In genomic region chr3:50340404-50341329, GRCh38 we compare ENCODE assay signal across 8 cellular contexts. TPM values are rescaled to one million over a fixed set of nuclear protein-coding genes. Genes with fewer than 3 reads are reported as not detected.
DNase-seq lines count a peak whose midpoint lies in the region; ATAC-seq and TF ChIP-seq lines count a peak whose summit lies in the region.

Gene RASSF1, minus strand, starts transcription at chr3:50340836. Its CDS starts 31 bp downstream, at chr3:50340805.

- peak within 1 kb of the TSS; percentile 93 to 100 (median 98) for H3K27ac Mint-ChIP-seq in CD4-positive, alpha-beta memory T cell
- H3K27ac Mint-ChIP-seq in stimulated activated naive B cell treated with anti-CD40 and anti-IgM and Interleukin-4, amounts not matched to agents 10 μg/mL and 1 μg/mL and 100 μg/mL, for 72 hours, result peak within 1 kb of the TSS; percentile 98

- H3K27me3 Mint-ChIP-seq in CD4-positive, alpha-beta memory T cell, result no peaks in the 10 kb centered on the region
- H3K27me3 Mint-ChIP-seq in stimulated activated naive B cell treated with anti-CD40 and anti-IgM and Interleukin-4, amounts not matched to agents 10 μg/mL and 1 μg/mL and 100 μg/mL, for 72 hours, result no peaks in the 10 kb centered on the region

- H3K4me3 ChIP-seq in CD4-positive, alpha-beta memory T cell (ENCODE audit: low read length in 2 of 2), result peak within 1 kb of the TSS; percentile 31 to 45
- H3K4me3 ChIP-seq in dorsolateral prefrontal cortex (peak within 1 kb of the TSS in 57 of 59 donors; percentile 15 to 85 (median 48)), mesenchymal stem cell (ENCODE audit: insufficient read depth in 1 of 2, low read depth in 1 of 2, low read length in 2 of 2) (peak within 1 kb of the TSS; percentile 41 to 93)

- H2BK120ac ChIP-seq in mesenchymal stem cell (ENCODE audit: low read depth, low read length), result no peak within 1 kb of the TSS

- H4K8ac ChIP-seq in mesenchymal stem cell (ENCODE audit: low read length), result peak within 1 kb of the TSS; percentile 93

- CTCF ChIA-PET in CD4-positive, alpha-beta memory T cell (lab: Charles Lee; ENCODE audit: partially characterized antibody), result interaction anchor here (0.8 to 5.8 kb wide), 6 partner anchors 8 to 209 kb away, joined by 3 to 84 read pairs (median 4); partner anchors contain the start of genes CYB561D2 and NPRL2

- peak; percentile 54 to 74 (median 58) for DNase-seq in CD4-positive, alpha-beta memory T cell
- peak; percentile 20 for DNase-seq in HPDE6-E6E7 (ENCODE audit: extremely low spot score)
- peak; percentile 48 to 54 for DNase-seq in activated CD4-positive, alpha-beta T cell treated with anti-CD3 and anti-CD28 coated beads for 4 hours
- peak in 1 of 10 donors; percentile 44 for DNase-seq in dorsolateral prefrontal cortex
- DNase-seq in mesenchymal stem cell, result no peak
- peak; percentile 66 for DNase-seq in stimulated activated naive B cell treated with anti-CD40 and anti-IgM and Interleukin-4, amounts not matched to agents 10 μg/mL and 1 μg/mL and 100 μg/mL, for 72 hours
- no peak for DNase-seq in DMS 273 treated with DMSO at 0.1 percent for 48 hours (lab: John Stamatoyannopoulos, UW)

- H3K27me3 ChIP-seq in CD4-positive, alpha-beta memory T cell (ENCODE audit: insufficient read depth, low read length), result no peaks in the 10 kb centered on the region
- no peaks in the 10 kb centered on the region for H3K27me3 ChIP-seq in dorsolateral prefrontal cortex
- no peaks in the 10 kb centered on the region for H3K27me3 ChIP-seq in mesenchymal stem cell (ENCODE audit: control insufficient read depth in 1 of 2, insufficient read depth in 1 of 2, low read length in 2 of 2)

- H3K4me1 ChIP-seq in CD4-positive, alpha-beta memory T cell (ENCODE audit: insufficient read depth, low read length), result peaks cover 62% of the 10 kb centered on the region
- peaks cover 30% of the 10 kb centered on the region for H3K4me1 ChIP-seq in mesenchymal stem cell (ENCODE audit: control insufficient read depth, insufficient read depth, low read depth, low read length)

- peak; percentile 35 for ATAC-seq in stimulated activated naive B cell treated with anti-CD40 and anti-IgM and Interleukin-4, amounts not matched to agents 10 μg/mL and 1 μg/mL and 100 μg/mL, for 72 hours (replicated peaks)
- no peak for ATAC-seq in GM19395 (IDR thresholded peaks at IDR 0.05; ENCODE audit: unreplicated experiment)

- no peak for TF ChIP-seq CTCF in dorsolateral prefrontal cortex (IDR thresholded peaks at IDR 0.05 in 54 of 56, conservative IDR thresholded peaks at IDR 0.05 in 2 of 56; ENCODE audit: low read depth in 1 of 56, partially characterized antibody in 56 of 56)

- peaks cover 0 to 16% of the 10 kb centered on the region in 2 donors for H3K36me3 Mint-ChIP-seq in CD4-positive, alpha-beta memory T cell
- peaks cover 16 to 37% of the 10 kb centered on the region in 2 donors for H3K36me3 Mint-ChIP-seq in stimulated activated naive B cell treated with anti-CD40 and anti-IgM and Interleukin-4, amounts not matched to agents 10 μg/mL and 1 μg/mL and 100 μg/mL, for 72 hours

- H3K4me2 ChIP-seq in mesenchymal stem cell (ENCODE audit: low read length, poor library complexity, severe bottlenecking), result peak within 1 kb of the TSS; percentile 72

- H3K79me1 ChIP-seq in mesenchymal stem cell (replicated peaks; ENCODE audit: low read length, poor library complexity, severe bottlenecking), result peaks cover 6% of the 10 kb centered on the region

- H3K36me3 ChIP-seq in CD4-positive, alpha-beta memory T cell (ENCODE audit: insufficient read depth, low read length), result no peaks in the 10 kb centered on the region
- H3K36me3 ChIP-seq in mesenchymal stem cell (ENCODE audit: control insufficient read depth in 1 of 2, insufficient read depth in 2 of 2, low read depth in 1 of 2, low read length in 2 of 2), result no peaks in the 10 kb centered on the region

- peak within 1 kb of the TSS; percentile 76 for H4K91ac ChIP-seq in mesenchymal stem cell (ENCODE audit: low read length)

- peak within 1 kb of the TSS; percentile 96 for H3K27ac ChIP-seq in CD4-positive, alpha-beta memory T cell (ENCODE audit: low read depth, low read length)
- H3K27ac ChIP-seq in dorsolateral prefrontal cortex (peak within 1 kb of the TSS in 49 of 59 donors; percentile 1 to 99 (median 65)), mesenchymal stem cell (ENCODE audit: low read length, poor library complexity, severe bottlenecking) (no peak within 1 kb of the TSS)

- intact Hi-C loops in CD4-positive, alpha-beta memory T cell (cut with micrococcal nuclease), result no loop called here
- intact Hi-C loops in dorsolateral prefrontal cortex (cut with DNase I), result no loop called here

- H3K9ac ChIP-seq in mesenchymal stem cell (ENCODE audit: low read length), result peak within 1 kb of the TSS; percentile 97

- peak within 1 kb of the TSS; percentile 88 to 98 (median 95) for H3K4me3 Mint-ChIP-seq in CD4-positive, alpha-beta memory T cell
- H3K4me3 Mint-ChIP-seq in stimulated activated naive B cell treated with anti-CD40 and anti-IgM and Interleukin-4, amounts not matched to agents 10 μg/mL and 1 μg/mL and 100 μg/mL, for 72 hours, result peak within 1 kb of the TSS; percentile 90 to 94

- peak within 1 kb of the TSS in 1 of 2 experiments; percentile 67 for H2BK12ac ChIP-seq in mesenchymal stem cell (ENCODE audit: low read length in 2 of 2)

- 19% methylated on average over 75 of the region's 90 CpGs for WGBS in mesenchymal stem cell

- H3K9me3 ChIP-seq in CD4-positive, alpha-beta memory T cell (ENCODE audit: control insufficient read depth in 1 of 2, low read length in 2 of 2), result no peaks in the 10 kb centered on the region
- no peaks in the 10 kb centered on the region for H3K9me3 ChIP-seq in mesenchymal stem cell (ENCODE audit: control insufficient read depth, low read length)

- H3K23ac ChIP-seq in mesenchymal stem cell (ENCODE audit: low read length in 2 of 2), result no peak within 1 kb of the TSS

- H3K18ac ChIP-seq in mesenchymal stem cell (ENCODE audit: low read depth in 1 of 2, low read length in 2 of 2), result peak within 1 kb of the TSS; percentile 79 to 86

- peak within 1 kb of the TSS; percentile 60 for H2AFZ ChIP-seq in mesenchymal stem cell (ENCODE audit: low read depth, low read length)

- H2AK5ac ChIP-seq in mesenchymal stem cell (ENCODE audit: low read length, severe bottlenecking), result no peak within 1 kb of the TSS

- H2BK5ac ChIP-seq in mesenchymal stem cell (ENCODE audit: low read depth, low read length, poor library complexity, severe bottlenecking), result no peak within 1 kb of the TSS

- H3K4ac ChIP-seq in mesenchymal stem cell (ENCODE audit: low read depth in 1 of 2, low read length in 2 of 2), result peak within 1 kb of the TSS; percentile 24 to 51

- H3K14ac ChIP-seq in mesenchymal stem cell (ENCODE audit: low read length in 2 of 2), result peak within 1 kb of the TSS in 1 of 2 experiments; percentile 81

- peaks cover 0 to 2% (median 0%) of the 10 kb centered on the region in 8 donors for H3K9me3 Mint-ChIP-seq in CD4-positive, alpha-beta memory T cell
- no peaks in the 10 kb centered on the region for H3K9me3 Mint-ChIP-seq in stimulated activated naive B cell treated with anti-CD40 and anti-IgM and Interleukin-4, amounts not matched to agents 10 μg/mL and 1 μg/mL and 100 μg/mL, for 72 hours

- H3K4me1 Mint-ChIP-seq in CD4-positive, alpha-beta memory T cell, result peaks cover 27 to 78% (median 43%) of the 10 kb centered on the region in 4 donors
- H3K4me1 Mint-ChIP-seq in stimulated activated naive B cell treated with anti-CD40 and anti-IgM and Interleukin-4, amounts not matched to agents 10 μg/mL and 1 μg/mL and 100 μg/mL, for 72 hours, result peaks cover 28 to 74% of the 10 kb centered on the region in 2 donors

- POLR2A ChIA-PET in CD4-positive, alpha-beta memory T cell (lab: Charles Lee; ENCODE audit: partially characterized antibody), result interaction anchor here (1.0 to 23.7 kb wide), 13 partner anchors 5 to 1049 kb away, joined by 3 to 595 read pairs (median 8); partner anchors contain the start of genes C3orf18, CYB561D2, GNAI2 and HYAL2

- H2BK15ac ChIP-seq in mesenchymal stem cell (ENCODE audit: low read depth, poor library complexity, severe bottlenecking), result peak within 1 kb of the TSS; percentile 32

RNA-seq across cellular contexts. Expression of gene RASSF1, which starts in this region (rescaled TPM):
- total RNA-seq in CD4-positive, alpha-beta memory T cell, result 10 to 100 TPM; 81.9 to 86.9 TPM
- 10 to 100 TPM; 37.5 to 62.3 TPM for polyA plus RNA-seq in CD4-positive, alpha-beta memory T cell
- total RNA-seq in dorsolateral prefrontal cortex, result 10 to 100 TPM; 10.1 to 23.5 (median 15.5) TPM
- 12.3 TPM for polyA plus RNA-seq in mesenchymal stem cell (2013, experiment 1 of 2)
- 12.4 TPM for polyA plus RNA-seq in mesenchymal stem cell (2013, experiment 2 of 2)

Comparison
In these comparisons a context has a peak if more than half of its experiments do, and no peak if none do; other contexts are left out.
1. DNase-seq: peak in CD4-positive, alpha-beta memory T cell (5 of 5), HPDE6-E6E7 (single experiment), activated CD4-positive, alpha-beta T cell treated with anti-CD3 and anti-CD28 coated beads for 4 hours (2 of 2) and stimulated activated naive B cell treated with anti-CD40 and anti-IgM and Interleukin-4, amounts not matched to agents 10 μg/mL and 1 μg/mL and 100 μg/mL, for 72 hours (single experiment); none in mesenchymal stem cell (single experiment) and DMS 273 treated with DMSO at 0.1 percent for 48 hours (single experiment).
2. Peak in every context shown above with its lines, with median percentiles within 50 percentile points of each other: H3K4me3 ChIP-seq.